In genomic region chr7:149013876-149014275, GRCh38 we compare ENCODE assay signal across 20 cellular contexts.
"Had no signal": no experiment of that assay in that cellular context is flagged by ENCODE, and none has a peak within 500 bp of the region (broad histone marks: within the 10 kb centered on the region; RNA-seq: fewer than 3 reads in every experiment).

No MANE protein-coding gene starts in this region.

- H3K4me1 ChIP-seq: left ventricle myocardium inferior, pancreas, right lobe of liver, upper lobe of left lung had no signal

- H3K4me3 Mint-ChIP-seq: memory B cell, naive B cell had no signal

- H3K4me3 ChIP-seq: dorsolateral prefrontal cortex, left ventricle myocardium inferior, mucosa of descending colon, pancreas, right lobe of liver, thoracic aorta, upper lobe of left lung had no signal

- H3K9me3 ChIP-seq: left ventricle myocardium inferior, mucosa of descending colon, pancreas, right lobe of liver, thoracic aorta, upper lobe of left lung had no signal

- H3K9me3 Mint-ChIP-seq: memory B cell, naive B cell had no signal

- DNase-seq: activated CD4-positive, alpha-beta T cell treated with anti-CD3 and anti-CD28 coated beads, Interleukin-2, amount 50 U/mL, for 4 hours; activated gamma-delta T cell; activated T-cell treated with anti-CD3 and anti-CD28 coated beads, Interleukin-2, amount 50 U/mL, for 48 hours; anterior cingulate cortex; brain microvascular endothelial cell; central memory CD4-positive, alpha-beta T cell; erythroblast; head of caudate nucleus; left ventricle myocardium inferior; mucosa of descending colon; naive B cell; pancreas; small intestine; stimulated activated CD4-positive, alpha-beta T cell treated with anti-CD3 and anti-CD28 coated beads, Interleukin-4, amount 100 ng/mL, for 1 hour; upper lobe of left lung had no signal

- H3K27me3 ChIP-seq: brain microvascular endothelial cell, dorsolateral prefrontal cortex, pancreas, right lobe of liver, upper lobe of left lung had no signal

- ATAC-seq: activated CD4-positive, CD25-positive, alpha-beta regulatory T cell treated with anti-CD3 and anti-CD28 coated beads, Interleukin-2, amount 50 U/mL, for 24 hours; mucosa of descending colon; pancreas had no signal

- H3K27me3 Mint-ChIP-seq: memory B cell, naive B cell had no signal

- H3K27ac ChIP-seq: brain microvascular endothelial cell, dorsolateral prefrontal cortex, left ventricle myocardium inferior, pancreas, right lobe of liver, thoracic aorta, upper lobe of left lung had no signal

- H3K27ac Mint-ChIP-seq: memory B cell had no signal
